Comparison of ENCODE assay signal across 8 cellular contexts in genomic region chr17:19508327-19508867, GRCh38. TPM values are rescaled to one million over a fixed set of nuclear protein-coding genes. Genes with fewer than 3 reads are reported as not detected.
DNase-seq lines count a peak whose midpoint lies in the region; ATAC-seq and TF ChIP-seq lines count a peak whose summit lies in the region.

No MANE protein-coding gene starts in this region.

- H3K27me3 ChIP-seq in mammary epithelial cell (ENCODE audit: insufficient read depth, low read length): no peaks in the 10 kb centered on the region
- H3K27me3 ChIP-seq in right lobe of liver: no peaks in the 10 kb centered on the region

- H3K9me3 ChIP-seq in mammary epithelial cell (replicated peaks; ENCODE audit: insufficient read depth, low read length) (no peaks in the 10 kb centered on the region), right lobe of liver (no peaks in the 10 kb centered on the region)

- ATAC-seq in HG03196 (IDR thresholded peaks at IDR 0.05; ENCODE audit: unreplicated experiment): peak; percentile 18
- ATAC-seq in right lobe of liver: peak; percentile 37 to 52 (median 44)

- peak overlapping the region; percentile 91 for H2AFZ ChIP-seq in mammary epithelial cell (ENCODE audit: low read depth, low read length)

- TF ChIP-seq CTCF in mammary epithelial cell (conservative IDR thresholded peaks at IDR 0.05 in 1 of 2, IDR thresholded peaks at IDR 0.05 in 1 of 2; ENCODE audit: extremely low read depth in 1 of 2, insufficient read depth in 1 of 2, low read depth in 1 of 2, low read length in 2 of 2): no peak
- no peak for TF ChIP-seq CTCF in right lobe of liver (IDR thresholded peaks at IDR 0.05)

- H3K79me2 ChIP-seq in mammary epithelial cell (ENCODE audit: insufficient read depth, low read length): no peaks in the 10 kb centered on the region

- dilution Hi-C loops in mammary epithelial cell (cut with HindIII; ENCODE audit: low sequenced_read_pairs): no loop called here

- in situ Hi-C loops in mammary epithelial cell (cut with MboI; ENCODE audit: low sequenced_read_pairs in 2 of 2): loop anchor here in 1 of 2 donors (10.0 kb wide), 1 partner anchor 144 kb away; the partner anchor contains the start of gene B9D1

- no peaks in the 10 kb centered on the region for H4K20me1 ChIP-seq in mammary epithelial cell (ENCODE audit: insufficient read depth, low read length)

- H3K36me3 ChIP-seq in mammary epithelial cell (ENCODE audit: insufficient read depth, low read length) (no peaks in the 10 kb centered on the region), right lobe of liver (no peaks in the 10 kb centered on the region)

- no peak overlapping the region for H3K9ac ChIP-seq in mammary epithelial cell (ENCODE audit: insufficient read depth, low read length)

- BruUV-seq in mammary epithelial cell (replicated peaks; lab: Mats Ljungman, UMichigan): no TSS peak

- 19% methylated on average over 14 of the region's 26 CpGs for WGBS in mammary epithelial cell (ENCODE audit: low coverage, missing lambda C conversion rate)
- 11% methylated on average over 24 of the region's 26 CpGs for WGBS in right lobe of liver (ENCODE audit: insufficient coverage, low coverage, low lambda C conversion rate, missing lambda C conversion rate)

- peak overlapping the region; percentile 73 for H3K4me2 ChIP-seq in mammary epithelial cell (ENCODE audit: insufficient read depth, low read depth, low read length)

- CTCF ChIA-PET in mammary epithelial cell (lab: Charles Lee; ENCODE audit: low non-redundant PET): no interaction called here

- intact Hi-C loops in mammary epithelial cell (cut with micrococcal nuclease): loop anchor here (1.0 to 2.0 kb wide), 2 partner anchors 62 to 146 kb away; partner anchors contain the start of gene B9D1
- intact Hi-C loops in right lobe of liver (cut with DNase I): no loop called here

- H3K4me1 ChIP-seq in mammary epithelial cell (ENCODE audit: insufficient read depth, low read length): no peaks in the 10 kb centered on the region
- H3K4me1 ChIP-seq in right lobe of liver: no peaks in the 10 kb centered on the region

- DNase-seq in NCI-H2029 treated with DMSO at 0.1 percent for 48 hours (lab: John Stamatoyannopoulos, UW) (peak; percentile 9), NCI-H2029 (lab: John Stamatoyannopoulos, UW) (no peak), T follicular helper cell (ENCODE audit: low read depth) (peak; percentile 29), mammary epithelial cell (no peak), right lobe of liver (peak in 1 of 3 donors; percentile 45), DMS114 treated with DMSO at 0.1 percent for 48 hours (lab: John Stamatoyannopoulos, UW; ENCODE audit: unreplicated experiment) (no peak)
- peak; percentile 6 for DNase-seq in stimulated activated CD8-positive, alpha-beta memory T cell treated with anti-CD3 and anti-CD28 coated beads, Interleukin-15, amount 100 ng/mL, for 24 hours (ENCODE audit: low read depth)

- peak overlapping the region; percentile 58 to 79 (median 58) for H3K4me3 ChIP-seq in mammary epithelial cell (replicated peaks in 1 of 3; ENCODE audit: insufficient read depth in 1 of 3, low read depth in 2 of 3, low read length in 3 of 3)
- peak overlapping the region; percentile 52 to 59 (median 57) for H3K4me3 ChIP-seq in right lobe of liver

- TF ChIP-seq POLR2A in right lobe of liver (IDR thresholded peaks at IDR 0.05): no peak

- H3K27ac ChIP-seq in mammary epithelial cell (ENCODE audit: insufficient read depth, low read depth, low read length) (no peak overlapping the region), right lobe of liver (peak overlapping the region; percentile 32 to 80 (median 55))

RNA-seq across cellular contexts. Expression of gene SLC47A1, which starts 25.3 kb away (rescaled TPM):
- total RNA-seq in mammary epithelial cell (1 to 10 TPM in 1 of 2 donors, under 1 TPM in 1; 0.50 to 2.4 TPM), right lobe of liver (100 to 1,000 TPM in 2 of 6 experiments, 10 to 100 TPM in 4; 47.5 to 182 (median 67.4) TPM)
- polyA plus RNA-seq in mammary epithelial cell: 0.37 TPM
- polyA minus RNA-seq in mammary epithelial cell: not detected

Comparison
In these comparisons a context has a peak if more than half of its experiments do, and no peak if none do; other contexts are left out.
1. DNase-seq: peak in NCI-H2029 treated with DMSO at 0.1 percent for 48 hours (single experiment), T follicular helper cell (single experiment) and stimulated activated CD8-positive, alpha-beta memory T cell treated with anti-CD3 and anti-CD28 coated beads, Interleukin-15, amount 100 ng/mL, for 24 hours (single experiment); none in NCI-H2029 (single experiment), mammary epithelial cell (single experiment) and DMS114 treated with DMSO at 0.1 percent for 48 hours (single experiment).
2. RNA of gene SLC47A1, which starts 25.3 kb away (total RNA-seq): 47.5 to 182 TPM in right lobe of liver; 0.50 to 2.4 TPM in mammary epithelial cell; every median in the first group is over 10 times any median in the second.